In genomic region chr5:139392678-139393496, GRCh38 we compare ENCODE assay signal across 8 cellular contexts. TPM values are rescaled to one million over a fixed set of nuclear protein-coding genes. Genes with fewer than 3 reads are reported as not detected.
DNase-seq lines count a peak whose midpoint lies in the region; ATAC-seq and TF ChIP-seq lines count a peak whose summit lies in the region.

No MANE protein-coding gene starts in this region.

- H4K20me1 ChIP-seq in neural progenitor cell (ENCODE audit: low read depth): peaks cover 4% of the 10 kb centered on the region

- no peak overlapping the region for H3K27ac ChIP-seq in neural progenitor cell
- no peak overlapping the region for H3K27ac ChIP-seq in thyroid gland

- H3K9me3 ChIP-seq in neural progenitor cell (ENCODE audit: low read depth) (no peaks in the 10 kb centered on the region), thyroid gland (no peaks in the 10 kb centered on the region)

- H3K9me3 Mint-ChIP-seq in neural progenitor cell: no peaks in the 10 kb centered on the region

- DNase-seq in NCI-H187 (lab: John Stamatoyannopoulos, UW) (peak; percentile 18 to 31), NCI-H187 treated with DMSO at 0.1 percent for 48 hours (lab: John Stamatoyannopoulos, UW) (no peak), NCI-H526 treated with DMSO at 0.1 percent for 48 hours (lab: John Stamatoyannopoulos, UW) (peak; percentile 83), erythroblast (lab: John Stamatoyannopoulos, UW) (peak; percentile 74 to 77), neural progenitor cell (ENCODE audit: low spot score) (peak; percentile 85), thyroid gland (peak; percentile 49)
- peak; percentile 50 for DNase-seq in activated CD8-positive, alpha-beta memory T cell treated with anti-CD3 and anti-CD28 coated beads, Interleukin-2, amount 50 U/mL, for 1 hour (ENCODE audit: extremely low read depth)

- H3K27ac Mint-ChIP-seq in neural progenitor cell: no peak overlapping the region

- H3K36me3 ChIP-seq in neural progenitor cell (no peaks in the 10 kb centered on the region), thyroid gland (no peaks in the 10 kb centered on the region)

- peak overlapping the region; percentile 83 for H2AFZ ChIP-seq in neural progenitor cell (replicated peaks)

- peak; percentile 56 for ATAC-seq in HG02798 (IDR thresholded peaks at IDR 0.05; ENCODE audit: poor library complexity, unreplicated experiment)

- H3K4me3 Mint-ChIP-seq in neural progenitor cell: peak overlapping the region; percentile 77

- 8 to 13% methylated on average over 15 to 32 of the region's 77 CpGs for WGBS in thyroid gland, 2 donors

- H3F3A ChIP-seq in neural progenitor cell (ENCODE audit: low read depth): peaks cover 36% of the 10 kb centered on the region

- H3K4me1 ChIP-seq in neural progenitor cell: peaks cover 16% of the 10 kb centered on the region
- peaks cover 23 to 46% of the 10 kb centered on the region in 2 donors for H3K4me1 ChIP-seq in thyroid gland

- peaks cover 18% of the 10 kb centered on the region for H3K4me1 Mint-ChIP-seq in neural progenitor cell

- no peak for TF ChIP-seq POLR2A in erythroblast (IDR thresholded peaks at IDR 0.05; ENCODE audit: low read length)
- TF ChIP-seq POLR2A in thyroid gland (IDR thresholded peaks at IDR 0.05): no peak

- no peak overlapping the region for H3K9ac ChIP-seq in neural progenitor cell

- H3K27me3 ChIP-seq in neural progenitor cell (peaks cover 51% of the 10 kb centered on the region), thyroid gland (no peaks in the 10 kb centered on the region)

- peaks cover 30% of the 10 kb centered on the region for H3K27me3 Mint-ChIP-seq in neural progenitor cell (ENCODE audit: insufficient read depth, low read depth)

- H3K36me3 Mint-ChIP-seq in neural progenitor cell: peaks cover 12% of the 10 kb centered on the region

- H3K4me3 ChIP-seq in neural progenitor cell (peak overlapping the region; percentile 46), thyroid gland (replicated peaks in 1 of 3) (peak overlapping the region in 2 of 3 donors; percentile 9 to 36)

- peak overlapping the region; percentile 82 for H3K4me2 ChIP-seq in neural progenitor cell

- intact Hi-C loops in thyroid gland (cut with DNase I): no loop called here

- H3K79me2 ChIP-seq in neural progenitor cell (ENCODE audit: low read depth): no peaks in the 10 kb centered on the region

- TF ChIP-seq CTCF in neural progenitor cell (IDR thresholded peaks at IDR 0.05) (peak; percentile 66), thyroid gland (IDR thresholded peaks at IDR 0.05) (peak in 5 of 6 experiments; percentile 21 to 62 (median 44))

RNA-seq across cellular contexts. Expression of gene PROB1, which starts 2.0 kb away (rescaled TPM):
- 0.67 and 2.6 TPM in 2 replicates for total RNA-seq in neural progenitor cell (ENCODE audit: low replicate concordance)
- total RNA-seq in thyroid gland: 1 to 10 TPM; 1.6 to 4.2 (median 1.9) TPM

RNA-seq across cellular contexts. Expression of gene MZB1, which starts 3.2 kb away (rescaled TPM):
- total RNA-seq in neural progenitor cell (ENCODE audit: low replicate concordance): 0.53 TPM in 1 of 2 replicates, not detected in the other
- total RNA-seq in thyroid gland: 1 to 10 TPM in 2 of 4 donors, not detected in 2; 1.1 to 6.0 TPM

RNA-seq across cellular contexts. Expression of gene SLC23A1, which starts 9.8 kb away (rescaled TPM):
- total RNA-seq in neural progenitor cell (ENCODE audit: low replicate concordance) (not detected in 2 replicates), thyroid gland (not detected)

RNA-seq across cellular contexts. Expression of gene SPATA24, which starts 11.0 kb away (rescaled TPM):
- total RNA-seq in neural progenitor cell (ENCODE audit: low replicate concordance) (15.2 and 15.7 TPM in 2 replicates), thyroid gland (10 to 100 TPM in 1 of 4 donors, 1 to 10 TPM in 3; 6.5 to 14.2 (median 7.3) TPM)

RNA-seq across cellular contexts. Expression of gene DNAJC18, which starts 46.4 kb away (rescaled TPM):
- total RNA-seq in neural progenitor cell (ENCODE audit: low replicate concordance) (13.7 and 21.7 TPM in 2 replicates), thyroid gland (10 to 100 TPM in 3 of 4 donors, 1 to 10 TPM in 1; 7.9 to 21.0 (median 12.7) TPM)
